Comparison of ENCODE assay signal across 1 cellular context in the genomic region with DNA sequence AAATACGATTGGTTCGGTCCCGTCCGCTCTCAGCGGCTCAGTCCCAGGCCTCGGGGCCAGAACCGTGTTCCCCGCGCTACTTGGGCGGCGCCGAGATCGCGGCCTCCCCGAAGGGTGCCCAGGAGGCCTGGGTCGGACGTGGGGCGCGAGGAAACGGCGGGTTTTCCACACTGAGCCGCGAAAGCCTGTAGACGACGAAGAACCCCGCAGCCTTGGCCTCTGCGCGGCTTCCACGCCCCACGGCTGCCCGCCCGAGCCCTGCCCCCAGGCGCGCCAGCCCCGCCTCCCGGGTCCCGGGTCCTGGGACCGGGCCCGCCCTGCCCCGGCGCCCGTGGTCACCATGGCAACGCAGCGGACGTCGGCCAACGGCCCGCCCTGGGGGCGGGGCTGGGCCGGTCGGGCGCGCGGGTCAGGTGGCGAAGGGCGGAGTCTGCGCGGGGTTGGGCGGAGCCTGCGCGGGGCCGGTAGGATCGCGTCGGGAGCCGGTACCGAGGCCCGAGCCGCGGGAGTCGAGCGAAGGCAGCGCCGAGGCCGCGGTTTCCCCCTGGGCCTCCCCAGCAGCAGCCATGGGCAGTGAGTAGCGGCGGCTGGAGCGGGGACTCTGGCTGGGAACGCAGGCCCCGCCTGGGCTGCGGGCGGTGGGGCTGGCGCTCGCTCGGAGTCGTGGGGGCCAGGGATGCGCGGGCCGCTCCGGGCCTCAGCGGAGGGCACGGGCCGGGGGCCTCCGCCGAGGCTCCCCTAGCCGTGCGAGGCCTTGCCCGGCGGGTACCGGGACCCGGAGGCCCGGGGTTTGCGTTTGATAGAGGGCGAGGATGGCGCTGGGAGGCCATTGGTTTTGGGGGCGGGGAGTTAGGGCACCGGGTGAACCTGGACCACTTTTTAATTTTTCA.
TF ChIP-seq lines count a peak whose summit lies in the region.

Gene SEC61A2, plus strand, starts transcription at position 456 of the 890 bp plus-strand sequence. Its CDS starts 111 bp downstream, at position 567.

TF ChIP-seq in IMR-90, 13 proteins besides CTCF, POLR2A, EP300 and RAD21 (continued from another document):
- TF ChIP-seq BHLHE40 (IDR thresholded peaks at IDR 0.05; ENCODE audit: low read depth, low read length) (no peak), CHD1 (IDR thresholded peaks at IDR 0.05; ENCODE audit: low read depth, low read length) (no peak), ELK1 (IDR thresholded peaks at IDR 0.05; ENCODE audit: borderline replicate concordance, low read depth, low read length) (no peak), MAFK (IDR thresholded peaks at IDR 0.05; ENCODE audit: low read depth, low read length) (no peak)
